ENCODE assay signal across 25 cellular contexts in the genomic region with DNA sequence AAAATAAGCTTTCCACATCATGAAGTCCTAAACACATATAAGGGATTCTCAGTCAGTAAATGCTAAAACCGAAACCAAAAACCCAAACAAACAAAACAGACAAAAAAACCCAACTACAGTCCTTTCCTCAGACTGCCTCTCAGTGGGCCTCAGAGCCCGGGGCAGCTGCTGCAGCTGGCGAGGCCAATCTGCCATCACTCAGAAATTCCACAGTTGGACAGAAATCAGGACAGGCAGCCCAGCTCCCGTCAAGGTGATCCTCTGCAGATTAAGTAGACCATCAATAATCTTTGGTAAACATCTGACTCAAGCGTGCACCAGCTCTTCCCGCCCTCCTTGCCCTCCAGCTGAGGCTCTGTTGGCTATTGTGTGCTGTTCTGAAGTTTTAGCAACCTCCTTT.
DNase-seq lines count a peak whose midpoint lies in the region; ATAC-seq and TF ChIP-seq lines count a peak whose summit lies in the region.
"Had no signal": no experiment of that assay in that cellular context is flagged by ENCODE, and none has a peak within 500 bp of the region (broad histone marks: within the 10 kb centered on the region; RNA-seq: fewer than 3 reads in every experiment).

No MANE protein-coding gene starts in this region.

- no peak for ATAC-seq in GM19395 (IDR thresholded peaks at IDR 0.05; ENCODE audit: unreplicated experiment)
- ATAC-seq: left colon; natural killer cell treated with Interleukin-12 subunit alpha and Interleukin-12 subunit beta and Interleukin-15 and Interleukin-18, amount 100 ng/mL, for 72 hours; stimulated activated naive CD8-positive, alpha-beta T cell treated with anti-CD3 and anti-CD28 coated beads, Interleukin-15, amount 100 ng/mL, for 72 hours had no signal

- no peaks in the 10 kb centered on the region for H3K9me3 ChIP-seq in adipocyte (ENCODE audit: control insufficient read depth, low read length)
- no peaks in the 10 kb centered on the region for H3K9me3 ChIP-seq in spleen
- H3K9me3 ChIP-seq: prostate gland, SJSA1, tibial nerve had no signal

- peak; percentile 84 for DNase-seq in DMS53 (lab: John Stamatoyannopoulos, UW)
- DNase-seq in M059J (ENCODE audit: low read depth), result peak; percentile 56
- DNase-seq in adipocyte (ENCODE audit: low read depth), result peak; percentile 15
- peak; percentile 65 for DNase-seq in islet precursor cell
- no peak for DNase-seq in NCI-H128 (lab: John Stamatoyannopoulos, UW; ENCODE audit: unreplicated experiment)
- DNase-seq in NK-92 (lab: John Stamatoyannopoulos, UW; ENCODE audit: unreplicated experiment), result no peak
- DNase-seq in spleen, result no peak
- DNase-seq: activated CD4-positive, alpha-beta T cell treated with anti-CD3 and anti-CD28 coated beads, Interleukin-2, amount 50 U/mL, for 48 hours; activated gamma-delta T cell; amygdala; caudate nucleus; CD4-positive, alpha-beta T cell; DMS153; dorsolateral prefrontal cortex; left colon; NCI-H2029 treated with DMSO at 0.1 percent for 48 hours; small intestine; stimulated activated CD4-positive, alpha-beta T cell treated with anti-CD3 and anti-CD28 coated beads, Interleukin-4, amount 100 ng/mL, for 4 hours; stimulated activated naive CD8-positive, alpha-beta T cell treated with anti-CD3 and anti-CD28 coated beads, Interleukin-15, amount 100 ng/mL, for 72 hours had no signal

- WGBS in spleen, 5 donors, result 81 to 92% (median 86%) methylated on average over 6 of the region's 6 CpGs

- no peak overlapping the region for H3K9ac ChIP-seq in adipocyte (ENCODE audit: low read length)
- H3K9ac ChIP-seq: KMS-11 had no signal

- TF ChIP-seq CTCF in spleen (IDR thresholded peaks at IDR 0.05 in 8 of 11, conservative IDR thresholded peaks at IDR 0.05 in 3 of 11), result no peak

- no peak overlapping the region for H3K4me3 ChIP-seq in adipocyte (ENCODE audit: low read length)
- no peak overlapping the region for H3K4me3 ChIP-seq in spleen
- H3K4me3 ChIP-seq: dorsolateral prefrontal cortex, prostate gland, SJSA1, tibial nerve had no signal

- intact Hi-C loops in spleen (cut with DNase I; ENCODE audit: low total_unique reads), result no loop called here

- TF ChIP-seq POLR2A in spleen (IDR thresholded peaks at IDR 0.05), result no peak

- H3K36me3 ChIP-seq in adipocyte (ENCODE audit: control insufficient read depth, insufficient read depth, low read length, severe bottlenecking), result no peaks in the 10 kb centered on the region
- H3K36me3 ChIP-seq in spleen, result no peaks in the 10 kb centered on the region
- H3K36me3 ChIP-seq: prostate gland, SJSA1, tibial nerve had no signal

- H3K4me1 ChIP-seq in adipocyte (ENCODE audit: control insufficient read depth, insufficient read depth, low read length), result no peaks in the 10 kb centered on the region
- H3K4me1 ChIP-seq in spleen, result no peaks in the 10 kb centered on the region
- H3K4me1 ChIP-seq: prostate gland, SJSA1, tibial nerve had no signal

- no peaks in the 10 kb centered on the region for H3K27me3 ChIP-seq in adipocyte (replicated peaks; ENCODE audit: control insufficient read depth, insufficient read depth, low read length)
- H3K27me3 ChIP-seq in spleen (replicated peaks in 1 of 7), result no peaks in the 10 kb centered on the region
- H3K27me3 ChIP-seq: dorsolateral prefrontal cortex, SJSA1, tibial nerve had no signal

- H3K27ac ChIP-seq in spleen, result no peak overlapping the region
- H3K27ac ChIP-seq: dorsolateral prefrontal cortex, KMS-11, prostate gland, SJSA1, tibial nerve had no signal

Comparison
In these comparisons a context has a peak if more than half of its experiments do, and no peak if none do; other contexts are left out.
1. DNase-seq: peak in DMS53 (single experiment), M059J (single experiment), adipocyte (single experiment) and islet precursor cell (single experiment); none in NCI-H128 (single experiment), NK-92 (single experiment) and spleen (single experiment).